In the genomic region with DNA sequence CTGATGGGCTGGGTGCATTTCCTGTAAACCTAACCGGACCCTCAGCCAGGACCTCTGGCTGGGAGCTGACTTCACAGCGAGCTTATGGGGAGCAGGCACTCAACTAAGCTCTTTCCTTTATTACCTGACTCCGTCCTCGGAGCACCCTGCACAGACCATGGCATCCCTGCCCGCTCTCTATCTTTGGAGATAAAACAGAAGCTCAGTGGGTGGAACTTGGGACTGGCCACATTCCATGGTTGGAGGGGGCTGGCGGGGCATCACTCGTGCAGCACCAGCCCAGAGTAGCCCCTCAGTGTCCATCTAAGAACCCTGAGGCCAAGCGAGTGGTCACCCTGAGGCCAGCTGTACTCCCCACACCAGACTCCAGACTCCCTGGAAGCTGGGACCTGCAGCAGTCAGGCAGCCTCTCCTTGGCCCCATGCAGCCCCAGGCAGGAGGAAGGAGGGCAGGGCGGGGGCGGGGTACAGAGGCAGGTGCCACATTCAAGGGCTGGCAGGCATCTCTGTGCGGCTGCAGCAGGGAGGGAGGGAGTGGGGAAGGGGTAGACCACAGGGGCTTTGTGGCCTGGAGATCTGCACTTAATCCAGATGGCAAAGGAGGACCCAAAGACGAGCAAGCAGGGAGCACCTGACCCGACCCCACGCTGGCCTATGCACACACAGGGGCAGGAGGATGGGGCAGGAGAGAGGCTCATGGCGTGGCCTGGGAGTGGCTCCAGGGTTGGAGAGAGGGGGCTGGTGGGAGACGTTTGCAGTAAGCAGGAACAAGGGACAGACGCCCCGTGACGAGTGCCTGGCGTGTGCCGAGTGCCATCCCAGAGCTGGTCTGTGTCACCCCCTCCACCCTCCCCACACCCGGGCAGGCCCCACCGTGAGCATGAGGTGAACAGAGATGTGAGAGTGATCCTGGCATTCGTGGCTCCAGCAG, we compare ENCODE assay signal across 21 cellular contexts. TPM values are rescaled to one million over a fixed set of nuclear protein-coding genes. Genes with fewer than 3 reads are reported as not detected.
DNase-seq lines count a peak whose midpoint lies in the region; ATAC-seq lines count a peak whose summit lies in the region.
"Had no signal": no experiment of that assay in that cellular context is flagged by ENCODE, and none has a peak within 500 bp of the region (broad histone marks: within the 10 kb centered on the region; RNA-seq: fewer than 3 reads in every experiment).

No MANE protein-coding gene starts in this region.

- peak overlapping the region; percentile 87 for H3K18ac ChIP-seq in neuronal stem cell (ENCODE audit: low read length)

- peaks cover 0 to 40% (median 17%) of the 10 kb centered on the region in 10 experiments; a peak in 15 of 20 replicates for H3K4me1 ChIP-seq in BLaER1 treated with 17β-estradiol and CSF1 and Interleukin-3, amounts not matched to agents 10 nM and 100 nM
- no peaks in the 10 kb centered on the region for H3K4me1 ChIP-seq in neuronal stem cell (ENCODE audit: control insufficient read depth in 2 of 2, insufficient read depth in 1 of 2, low read depth in 1 of 2, low read length in 2 of 2)

- no peak overlapping the region for H4K91ac ChIP-seq in neuronal stem cell (ENCODE audit: low read depth, low read length, poor library complexity)

- H3K4me3 ChIP-seq in BLaER1 treated with 17β-estradiol and CSF1 and Interleukin-3, amounts not matched to agents 10 nM and 100 nM: no peak overlapping the region
- no peak overlapping the region for H3K4me3 ChIP-seq in Jurkat, Clone E6-1 (ENCODE audit: low read length)
- H3K4me3 ChIP-seq in neuronal stem cell (ENCODE audit: low read length in 2 of 2): no peak overlapping the region
- H3K4me3 ChIP-seq: GM12878 had no signal

- peak overlapping the region; percentile 3 for H2BK12ac ChIP-seq in neuronal stem cell (ENCODE audit: low read length)

- no peak overlapping the region for H3K27ac ChIP-seq in BLaER1 treated with 17β-estradiol and CSF1 and Interleukin-3, amounts not matched to agents 10 nM and 100 nM
- H3K27ac ChIP-seq in neuronal stem cell (replicated peaks; ENCODE audit: low read length): no peak overlapping the region

- H3K79me1 ChIP-seq in neuronal stem cell (ENCODE audit: low read depth, low read length): peaks cover 3% of the 10 kb centered on the region

- H2BK5ac ChIP-seq in neuronal stem cell (ENCODE audit: low read length): peak overlapping the region; percentile 53

- no peak overlapping the region for H4K8ac ChIP-seq in neuronal stem cell (ENCODE audit: low read depth, low read length)

- H2AK5ac ChIP-seq in neuronal stem cell (ENCODE audit: low read depth, low read length): peak overlapping the region; percentile 8

- peak overlapping the region; percentile 56 for H3K14ac ChIP-seq in neuronal stem cell (ENCODE audit: low read length)

- no peak overlapping the region for H3K9ac ChIP-seq in BLaER1 treated with 17β-estradiol and CSF1 and Interleukin-3, amounts not matched to agents 10 nM and 100 nM
- no peak overlapping the region for H3K9ac ChIP-seq in neuronal stem cell (ENCODE audit: low read depth, low read length, poor library complexity)

- H3K36me3 ChIP-seq in BLaER1 treated with 17β-estradiol and CSF1 and Interleukin-3, amounts not matched to agents 10 nM and 100 nM: no peaks in the 10 kb centered on the region
- H3K36me3 ChIP-seq in neuronal stem cell (replicated peaks in 1 of 2; ENCODE audit: control insufficient read depth in 2 of 2, insufficient read depth in 2 of 2, low read length in 2 of 2): no peaks in the 10 kb centered on the region

- no peaks in the 10 kb centered on the region for H3K27me3 ChIP-seq in BLaER1 treated with 17β-estradiol and CSF1 and Interleukin-3, amounts not matched to agents 10 nM and 100 nM
- H3K27me3 ChIP-seq in neuronal stem cell (ENCODE audit: control insufficient read depth in 3 of 3, insufficient read depth in 3 of 3, low read depth in 1 of 3, low read length in 3 of 3): peaks cover 0 to 33% (median 0%) of the 10 kb centered on the region in 3 experiments

- H3K23ac ChIP-seq in neuronal stem cell (ENCODE audit: low read depth, low read length, poor library complexity): no peak overlapping the region

- WGBS in neuronal stem cell (ENCODE audit: extremely low coverage in 2 of 2, insufficient read length in 2 of 2, insufficient replicate concordance in 1 of 2), 2 donors: no CpG with 5 or more reads among the region's 24 CpGs

- H3K4ac ChIP-seq in neuronal stem cell (ENCODE audit: low read length): no peak overlapping the region

- H3K4me2 ChIP-seq in BLaER1 treated with 17β-estradiol and CSF1 and Interleukin-3, amounts not matched to agents 10 nM and 100 nM: peak overlapping the region in 10 of 11 experiments; percentile 3 to 72 (median 56); a peak in 18 of 22 replicates
- no peak overlapping the region for H3K4me2 ChIP-seq in neuronal stem cell (ENCODE audit: insufficient read depth, low read length, poor library complexity, severe bottlenecking)

- peak overlapping the region; percentile 37 for H2BK15ac ChIP-seq in neuronal stem cell (ENCODE audit: low read length)

- no peak overlapping the region for H2AFZ ChIP-seq in neuronal stem cell (ENCODE audit: low read length)

- H4K20me1 ChIP-seq in BLaER1 treated with 17β-estradiol and CSF1 and Interleukin-3, amounts not matched to agents 10 nM and 100 nM: peaks cover 0 to 29% (median 0%) of the 10 kb centered on the region in 11 experiments; a peak in 5 of 22 replicates

- ATAC-seq in HG03196 (IDR thresholded peaks at IDR 0.05; ENCODE audit: unreplicated experiment): no peak
- ATAC-seq: GM12878 had no signal

- H2BK120ac ChIP-seq in neuronal stem cell (ENCODE audit: low read depth, low read length): peak overlapping the region; percentile 8

- H3K9me3 ChIP-seq in BLaER1 treated with 17β-estradiol and CSF1 and Interleukin-3, amounts not matched to agents 10 nM and 100 nM (replicated peaks in 1 of 11): no peaks in the 10 kb centered on the region
- H3K9me3 ChIP-seq in neuronal stem cell (replicated peaks in 1 of 2; ENCODE audit: control insufficient read depth in 2 of 2, insufficient read depth in 1 of 2, low read depth in 1 of 2, low read length in 2 of 2): peaks cover 0 to 10% of the 10 kb centered on the region in 2 donors

- DNase-seq in AG20443 (ENCODE audit: low spot score): peak; percentile 9
- peak; percentile 15 for DNase-seq in Jurkat, Clone E6-1 (ENCODE audit: low read depth, low spot score)
- DNase-seq in neuronal stem cell (ENCODE audit: low spot score): no peak
- DNase-seq in nucleus accumbens (lab: John Stamatoyannopoulos, UW): no peak
- no peak for DNase-seq in effector CD8-positive, alpha-beta T cell (lab: John Stamatoyannopoulos, UW)
- DNase-seq: CD4-positive, CD25-positive, alpha-beta regulatory T cell; COR-L47; EL; GOT3; KG1; MV-4-11; NCI-H187 treated with DMSO at 0.1 percent for 48 hours; NCI-H2227 treated with DMSO at 0.1 percent for 48 hours; NCI-H526 treated with DMSO at 0.1 percent for 48 hours; NK-92 treated with Interleukin-12 subunit alpha and Interleukin-12 subunit beta, amount 100 ng/mL, for 24 hours; SHP77 treated with DMSO at 0.1 percent for 48 hours; T-helper 1 cell had no signal

RNA-seq across cellular contexts. Expression of gene GLT6D1, which starts 26.1 kb away (rescaled TPM):
- polyA plus RNA-seq in Jurkat, Clone E6-1 (2012; ENCODE audit: insufficient read depth, insufficient read length): not detected
- polyA plus RNA-seq in neuronal stem cell (2013, experiment 1 of 2): 0.03 TPM
- polyA plus RNA-seq in neuronal stem cell (2013, experiment 2 of 2): not detected
- polyA plus RNA-seq: CD4-positive, CD25-positive, alpha-beta regulatory T cell; GM12878; HepG2 had no signal

RNA-seq across cellular contexts. Expression of gene LCN9, which starts 49.9 kb away (rescaled TPM):
- not detected for polyA plus RNA-seq in Jurkat, Clone E6-1 (2012; ENCODE audit: insufficient read depth, insufficient read length)
- 0.85 TPM for polyA plus RNA-seq in neuronal stem cell (2013, experiment 1 of 2)
- polyA plus RNA-seq in neuronal stem cell (2013, experiment 2 of 2): 0.83 TPM
- polyA plus RNA-seq: CD4-positive, CD25-positive, alpha-beta regulatory T cell; GM12878; HepG2 had no signal

RNA-seq across cellular contexts. Expression of gene PAEP, which starts 51.7 kb away (rescaled TPM):
- polyA plus RNA-seq in Jurkat, Clone E6-1 (2012; ENCODE audit: insufficient read depth, insufficient read length): not detected
- polyA plus RNA-seq in neuronal stem cell (2013, experiment 1 of 2): not detected
- not detected for polyA plus RNA-seq in neuronal stem cell (2013, experiment 2 of 2)
- polyA plus RNA-seq: CD4-positive, CD25-positive, alpha-beta regulatory T cell; GM12878 had no signal

Comparison
In these comparisons a context has a peak if more than half of its experiments do, and no peak if none do; other contexts are left out.
1. DNase-seq: peak in AG20443 (single experiment) and Jurkat, Clone E6-1 (single experiment); none in neuronal stem cell (single experiment), nucleus accumbens (0 of 56) and effector CD8-positive, alpha-beta T cell (single experiment).